Comparison of ENCODE assay signal across 1 cellular context in the genomic region with DNA sequence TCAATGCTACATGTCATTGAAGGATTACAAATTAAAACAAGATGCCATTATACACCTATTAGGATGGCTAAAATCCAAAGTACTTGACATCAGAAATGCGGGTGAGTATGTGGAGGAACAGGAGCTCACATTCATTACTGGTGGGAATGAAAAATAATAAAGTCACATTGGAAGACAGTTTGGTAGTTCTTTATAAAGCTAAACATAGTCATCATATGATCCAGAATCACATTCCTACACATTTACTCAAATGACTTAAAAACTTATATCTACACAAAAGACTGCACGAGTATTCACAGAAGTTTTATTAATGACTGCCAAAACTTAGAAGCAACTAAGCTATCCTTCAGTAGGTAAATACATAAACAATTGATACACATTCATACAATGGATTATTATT.
TF ChIP-seq lines count a peak whose summit lies in the region.

No MANE protein-coding gene starts in this region.

TF ChIP-seq in IMR-90, 13 proteins besides CTCF, POLR2A, EP300 and RAD21:
- TF ChIP-seq CEBPB (IDR thresholded peaks at IDR 0.05; ENCODE audit: low read depth, low read length) (no peak), RFX5 (IDR thresholded peaks at IDR 0.05; ENCODE audit: low read depth, low read length) (no peak), BHLHE40 (IDR thresholded peaks at IDR 0.05; ENCODE audit: low read depth, low read length) (no peak), MXI1 (IDR thresholded peaks at IDR 0.05; ENCODE audit: borderline replicate concordance, low read depth, low read length) (no peak), MAFK (IDR thresholded peaks at IDR 0.05; ENCODE audit: low read depth, low read length) (no peak), SMC3 (IDR thresholded peaks at IDR 0.05; ENCODE audit: low read depth, low read length) (no peak), CHD1 (IDR thresholded peaks at IDR 0.05; ENCODE audit: low read depth, low read length) (no peak), RCOR1 (IDR thresholded peaks at IDR 0.05; ENCODE audit: insufficient replicate concordance, low read length) (no peak), MAZ (IDR thresholded peaks at IDR 0.05; ENCODE audit: borderline replicate concordance, low read depth, low read length) (no peak), FOS (IDR thresholded peaks at IDR 0.05; ENCODE audit: low read depth, low read length) (no peak)
- TF ChIP-seq, protein P1, sequence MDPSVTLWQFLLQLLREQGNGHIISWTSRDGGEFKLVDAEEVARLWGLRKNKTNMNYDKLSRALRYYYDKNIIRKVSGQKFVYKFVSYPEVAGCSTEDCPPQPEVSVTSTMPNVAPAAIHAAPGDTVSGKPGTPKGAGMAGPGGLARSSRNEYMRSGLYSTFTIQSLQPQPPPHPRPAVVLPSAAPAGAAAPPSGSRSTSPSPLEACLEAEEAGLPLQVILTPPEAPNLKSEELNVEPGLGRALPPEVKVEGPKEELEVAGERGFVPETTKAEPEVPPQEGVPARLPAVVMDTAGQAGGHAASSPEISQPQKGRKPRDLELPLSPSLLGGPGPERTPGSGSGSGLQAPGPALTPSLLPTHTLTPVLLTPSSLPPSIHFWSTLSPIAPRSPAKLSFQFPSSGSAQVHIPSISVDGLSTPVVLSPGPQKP (IDR thresholded peaks at IDR 0.05; ENCODE audit: borderline replicate concordance, low read depth, low read length): no peak
- TF ChIP-seq, protein P2, sequence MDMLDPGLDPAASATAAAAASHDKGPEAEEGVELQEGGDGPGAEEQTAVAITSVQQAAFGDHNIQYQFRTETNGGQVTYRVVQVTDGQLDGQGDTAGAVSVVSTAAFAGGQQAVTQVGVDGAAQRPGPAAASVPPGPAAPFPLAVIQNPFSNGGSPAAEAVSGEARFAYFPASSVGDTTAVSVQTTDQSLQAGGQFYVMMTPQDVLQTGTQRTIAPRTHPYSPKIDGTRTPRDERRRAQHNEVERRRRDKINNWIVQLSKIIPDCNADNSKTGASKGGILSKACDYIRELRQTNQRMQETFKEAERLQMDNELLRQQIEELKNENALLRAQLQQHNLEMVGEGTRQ (IDR thresholded peaks at IDR 0.05; ENCODE audit: low read depth, low read length): no peak
